In the genomic region with DNA sequence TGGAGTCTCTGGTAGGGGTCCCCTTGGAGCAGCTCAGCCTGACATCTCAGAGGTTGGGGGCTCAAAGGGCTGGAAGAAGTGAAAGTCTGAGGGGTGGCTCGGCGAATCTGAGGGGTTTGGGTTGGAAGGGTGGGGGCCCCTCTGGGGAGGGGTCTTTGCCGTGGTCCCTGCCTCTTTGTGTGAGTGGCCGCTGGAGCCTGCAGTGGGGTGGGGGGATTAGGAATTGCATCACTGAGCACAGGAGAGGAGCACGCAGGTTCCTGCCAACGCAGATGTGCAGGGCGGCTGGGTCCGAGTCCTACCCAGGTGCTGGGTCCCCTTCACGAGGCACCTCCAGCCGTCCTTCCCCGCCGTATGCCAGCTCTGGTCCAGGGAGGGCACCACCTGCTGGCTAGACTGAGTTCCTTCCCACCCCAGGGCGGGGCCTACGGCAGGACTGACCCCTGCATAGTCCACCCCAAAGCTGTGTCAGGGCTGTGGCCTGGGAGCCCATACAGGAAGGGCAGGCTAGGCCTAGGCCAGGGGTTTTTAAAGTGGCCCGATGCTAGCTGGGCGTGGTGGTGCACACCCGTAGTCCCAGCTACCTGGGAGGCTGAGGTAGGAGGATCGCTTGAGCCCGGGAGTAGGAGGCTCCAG, we compare ENCODE assay signal across 11 cellular contexts. TPM values are rescaled to one million over a fixed set of nuclear protein-coding genes. Genes with fewer than 3 reads are reported as not detected.
A peak's percentile ranks its signal among the peaks of the same experiment; 100 is the strongest.
DNase-seq lines count a peak whose midpoint lies in the region; TF ChIP-seq lines count a peak whose summit lies in the region.
"Had no signal": no experiment of that assay in that cellular context is flagged by ENCODE, and none has a peak within 500 bp of the region (broad histone marks: within the 10 kb centered on the region; RNA-seq: fewer than 3 reads in every experiment).

No MANE protein-coding gene starts in this region.

- H2AFZ ChIP-seq in OCI-LY3 (ENCODE audit: low read depth, low read length): no peak overlapping the region

- H3K9me3 Mint-ChIP-seq in endothelial cell (ENCODE audit: unreplicated experiment): no peaks in the 10 kb centered on the region

- H3K4me1 ChIP-seq in OCI-LY3 (ENCODE audit: low read length) (peaks cover 54% of the 10 kb centered on the region), skeletal muscle satellite cell (ENCODE audit: control insufficient read depth, insufficient read depth, low read length) (peaks cover 50% of the 10 kb centered on the region)

- no peak overlapping the region for H3K4me3 Mint-ChIP-seq in endothelial cell (ENCODE audit: unreplicated experiment)

- peaks cover 8% of the 10 kb centered on the region for H4K20me1 ChIP-seq in OCI-LY3 (ENCODE audit: insufficient read depth, low read length)

- TF ChIP-seq CTCF in OCI-LY3 (IDR thresholded peaks at IDR 0.05; ENCODE audit: low read depth, low read length) (peak; percentile 36), endothelial cell (IDR thresholded peaks at IDR 0.05; ENCODE audit: unreplicated experiment) (peak; percentile 18)

- peaks cover 17% of the 10 kb centered on the region for H3K4me1 Mint-ChIP-seq in endothelial cell (ENCODE audit: unreplicated experiment)

- H3K4me3 ChIP-seq in OCI-LY3 (ENCODE audit: low read length): no peak overlapping the region
- H3K4me3 ChIP-seq in skeletal muscle satellite cell (ENCODE audit: low read length): no peak overlapping the region
- H3K4me3 ChIP-seq: SK-N-MC had no signal

- no peak overlapping the region for H3K27ac Mint-ChIP-seq in endothelial cell (ENCODE audit: unreplicated experiment)

- H3K9ac ChIP-seq in OCI-LY3 (ENCODE audit: low read length) (no peak overlapping the region), skeletal muscle satellite cell (ENCODE audit: low read depth, low read length) (peak overlapping the region; percentile 22)

- peaks cover 5% of the 10 kb centered on the region for H3K36me3 Mint-ChIP-seq in endothelial cell (ENCODE audit: low read depth, unreplicated experiment)

- H3K27ac ChIP-seq in OCI-LY3 (ENCODE audit: low read length): no peak overlapping the region
- H3K27ac ChIP-seq: SK-N-MC had no signal

- DNase-seq in NCI-H82 (lab: John Stamatoyannopoulos, UW) (peak; percentile 70), NCI-H82 treated with DMSO at 0.1 percent for 48 hours (lab: John Stamatoyannopoulos, UW; ENCODE audit: unreplicated experiment) (no peak), endothelial cell (ENCODE audit: low spot score) (peak; percentile 49), cerebellum (ENCODE audit: low spot score) (no peak), Ammon's horn (ENCODE audit: low spot score) (no peak)
- no peak for DNase-seq in stimulated activated CD4-positive, alpha-beta T cell treated with anti-CD3 and anti-CD28 coated beads, Interleukin-4, amount 100 ng/mL, for 4 hours

- H3K36me3 ChIP-seq in OCI-LY3 (replicated peaks; ENCODE audit: low read depth, low read length) (peaks cover 4% of the 10 kb centered on the region), skeletal muscle satellite cell (ENCODE audit: insufficient read depth, low read length) (no peaks in the 10 kb centered on the region)

- H3K9me3 ChIP-seq in OCI-LY3 (ENCODE audit: insufficient read depth, low read length) (no peaks in the 10 kb centered on the region), skeletal muscle satellite cell (replicated peaks; ENCODE audit: low read length) (no peaks in the 10 kb centered on the region)

- peaks cover 9% of the 10 kb centered on the region for H3K27me3 Mint-ChIP-seq in endothelial cell (ENCODE audit: unreplicated experiment)

- peaks cover 46% of the 10 kb centered on the region for H3K79me2 ChIP-seq in OCI-LY3 (ENCODE audit: low read length)

- H3K4me2 ChIP-seq in OCI-LY3 (ENCODE audit: low read length): no peak overlapping the region
- peak overlapping the region; percentile 22 for H3K4me2 ChIP-seq in skeletal muscle satellite cell (ENCODE audit: low read length)

- H3K27me3 ChIP-seq in OCI-LY3 (ENCODE audit: low read depth, low read length): no peaks in the 10 kb centered on the region
- H3K27me3 ChIP-seq in skeletal muscle satellite cell (ENCODE audit: control insufficient read depth, insufficient read depth, low read length): no peaks in the 10 kb centered on the region

RNA-seq across cellular contexts. Expression of a gene that starts 9.9 kb away (rescaled TPM):
- total RNA-seq in endothelial cell (ENCODE audit: unreplicated experiment) (103 TPM), cerebellum (3.4 TPM)
- total RNA-seq in skeletal muscle satellite cell (2012; rRNA removed): 3.3 and 6.3 TPM in 2 replicates

RNA-seq across cellular contexts. Expression of a gene that starts 30.3 kb away (rescaled TPM):
- total RNA-seq in endothelial cell (ENCODE audit: unreplicated experiment): not detected
- total RNA-seq in skeletal muscle satellite cell (2012; rRNA removed): not detected in 2 replicates
- total RNA-seq in cerebellum: not detected
- total RNA-seq: Daoy, urinary bladder had no signal

Comparison
In these comparisons a context has a peak if more than half of its experiments do, and no peak if none do; other contexts are left out.
1. DNase-seq: peak in NCI-H82 (single experiment) and endothelial cell (single experiment); none in NCI-H82 treated with DMSO at 0.1 percent for 48 hours (single experiment), cerebellum (single experiment), Ammon's horn (single experiment) and stimulated activated CD4-positive, alpha-beta T cell treated with anti-CD3 and anti-CD28 coated beads, Interleukin-4, amount 100 ng/mL, for 4 hours (0 of 2).
2. RNA of a gene that starts 9.9 kb away (total RNA-seq): 103 TPM in endothelial cell (single experiment); 3.4 TPM in cerebellum (single experiment); every median in the first group is over 10 times any median in the second.